Comparison of ENCODE assay signal across 1 cellular context in the genomic region with DNA sequence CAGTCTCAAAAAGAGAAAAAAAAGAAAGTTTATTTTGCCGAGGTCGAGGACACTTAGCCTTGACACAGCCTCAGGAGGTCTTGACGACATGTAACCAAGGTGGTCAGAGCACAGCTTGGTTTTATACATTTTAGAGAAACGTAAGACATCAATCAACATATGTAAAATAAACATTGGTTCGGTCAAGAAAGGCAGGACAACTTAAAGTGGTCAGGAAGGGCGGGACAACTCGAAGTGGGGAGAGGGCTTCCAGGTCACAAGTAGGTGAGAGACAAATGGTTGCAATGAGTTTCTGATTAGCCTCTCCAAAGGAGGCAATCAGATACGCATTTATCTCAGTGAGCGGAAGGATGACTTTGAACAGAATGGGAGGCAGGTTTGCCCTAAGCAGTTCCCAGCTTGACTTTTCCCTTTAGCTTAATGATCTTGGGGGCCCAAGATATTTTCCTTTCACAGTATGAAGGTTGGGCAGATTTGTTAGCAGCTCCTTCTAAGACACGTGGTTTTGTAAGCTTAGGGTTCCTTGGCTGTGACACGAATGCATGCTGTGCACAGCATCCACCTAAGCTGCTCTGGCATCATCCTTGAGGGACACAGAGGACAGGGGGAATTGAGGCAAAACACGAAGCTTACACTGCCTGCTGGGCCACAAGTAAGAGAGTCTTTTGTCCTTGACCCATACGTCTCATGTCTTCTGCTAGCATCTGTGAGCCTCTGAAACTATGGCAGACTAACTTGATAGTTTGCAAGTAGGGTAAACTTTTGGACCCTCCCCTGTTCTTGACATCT.
TF ChIP-seq lines count a peak whose summit lies in the region.

No MANE protein-coding gene starts in this region.

TF ChIP-seq in IMR-90, 13 proteins besides CTCF, POLR2A, EP300 and RAD21:
- TF ChIP-seq CHD1 (IDR thresholded peaks at IDR 0.05; ENCODE audit: low read depth, low read length) (no peak), SMC3 (IDR thresholded peaks at IDR 0.05; ENCODE audit: low read depth, low read length) (no peak), RFX5 (IDR thresholded peaks at IDR 0.05; ENCODE audit: low read depth, low read length) (no peak), MAFK (IDR thresholded peaks at IDR 0.05; ENCODE audit: low read depth, low read length) (no peak), RCOR1 (IDR thresholded peaks at IDR 0.05; ENCODE audit: insufficient replicate concordance, low read length) (no peak), FOS (IDR thresholded peaks at IDR 0.05; ENCODE audit: low read depth, low read length) (no peak), NFE2L2 (IDR thresholded peaks at IDR 0.05; ENCODE audit: low read depth, low read length) (no peak), CEBPB (IDR thresholded peaks at IDR 0.05; ENCODE audit: low read depth, low read length) (no peak), MXI1 (IDR thresholded peaks at IDR 0.05; ENCODE audit: borderline replicate concordance, low read depth, low read length) (no peak), BHLHE40 (IDR thresholded peaks at IDR 0.05; ENCODE audit: low read depth, low read length) (no peak), MAZ (IDR thresholded peaks at IDR 0.05; ENCODE audit: borderline replicate concordance, low read depth, low read length) (no peak)
- TF ChIP-seq, protein P1, sequence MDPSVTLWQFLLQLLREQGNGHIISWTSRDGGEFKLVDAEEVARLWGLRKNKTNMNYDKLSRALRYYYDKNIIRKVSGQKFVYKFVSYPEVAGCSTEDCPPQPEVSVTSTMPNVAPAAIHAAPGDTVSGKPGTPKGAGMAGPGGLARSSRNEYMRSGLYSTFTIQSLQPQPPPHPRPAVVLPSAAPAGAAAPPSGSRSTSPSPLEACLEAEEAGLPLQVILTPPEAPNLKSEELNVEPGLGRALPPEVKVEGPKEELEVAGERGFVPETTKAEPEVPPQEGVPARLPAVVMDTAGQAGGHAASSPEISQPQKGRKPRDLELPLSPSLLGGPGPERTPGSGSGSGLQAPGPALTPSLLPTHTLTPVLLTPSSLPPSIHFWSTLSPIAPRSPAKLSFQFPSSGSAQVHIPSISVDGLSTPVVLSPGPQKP (IDR thresholded peaks at IDR 0.05; ENCODE audit: borderline replicate concordance, low read depth, low read length): no peak
